Comparison of ENCODE assay signal across 1 cellular context in genomic region chr3:51670053-51670666, GRCh38.
TF ChIP-seq lines count a peak whose summit lies in the region.

No MANE protein-coding gene starts in this region.

TF ChIP-seq in HCT116, 20 proteins besides CTCF, POLR2A, EP300 and RAD21 (continued from another document):
- no peak for TF ChIP-seq REST (IDR thresholded peaks at IDR 0.05; ENCODE audit: low read depth)
- TF ChIP-seq CBX3 (IDR thresholded peaks at IDR 0.05; ENCODE audit: low read depth), result no peak
- no peak for TF ChIP-seq EZH2phosphoT487 (IDR thresholded peaks at IDR 0.05; ENCODE audit: borderline replicate concordance)
- no peak for TF ChIP-seq MAX (IDR thresholded peaks at IDR 0.05)
- TF ChIP-seq ZFX (IDR thresholded peaks at IDR 0.05), result no peak
- no peak for TF ChIP-seq ELF1 (IDR thresholded peaks at IDR 0.05; ENCODE audit: borderline replicate concordance, low read depth)
- TF ChIP-seq EGR1 (IDR thresholded peaks at IDR 0.05; ENCODE audit: low read depth), result no peak
